6 cellular contexts compared by ENCODE assay signal in the genomic region with DNA sequence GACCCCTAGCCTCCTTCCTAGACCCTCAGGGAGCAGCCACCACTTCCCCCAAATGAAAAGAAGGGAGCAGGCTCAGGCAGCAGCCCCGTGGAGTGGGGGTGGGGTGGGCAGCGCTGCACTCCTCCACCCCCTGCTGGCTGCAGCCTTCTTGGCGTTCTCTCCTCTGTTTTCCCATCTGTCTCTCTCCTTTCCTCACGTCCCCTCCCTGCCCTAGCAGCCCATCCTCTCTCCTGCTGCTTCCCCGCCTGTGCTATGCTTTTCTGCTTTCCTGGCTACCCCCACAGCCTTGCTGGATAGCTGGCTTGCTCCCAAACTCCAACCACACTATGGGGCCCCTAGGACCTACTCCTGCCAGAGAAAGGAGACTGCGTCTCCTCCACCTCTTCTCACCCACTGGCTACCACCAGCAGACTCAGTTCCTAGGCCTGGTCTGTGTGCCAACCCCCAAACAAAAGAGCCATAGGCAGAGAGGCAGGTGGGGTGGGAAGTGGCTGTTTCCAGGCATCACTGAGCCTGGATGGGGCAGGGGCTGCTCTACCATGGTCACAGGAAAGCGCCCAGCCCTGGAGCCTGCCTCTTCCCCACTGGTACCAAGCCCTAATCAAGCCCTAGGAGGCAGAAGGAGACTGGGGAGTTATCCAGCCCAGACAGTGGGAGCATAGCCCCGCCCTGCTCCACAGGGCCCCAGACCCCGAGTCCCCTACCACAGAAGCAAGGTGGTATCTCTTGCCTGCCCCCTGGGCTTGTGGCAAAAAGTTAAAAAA. TPM values are rescaled to one million over a fixed set of nuclear protein-coding genes. Genes with fewer than 3 reads are reported as not detected.
DNase-seq lines count a peak whose midpoint lies in the region; ATAC-seq and TF ChIP-seq lines count a peak whose summit lies in the region.

No MANE protein-coding gene starts in this region.

- no peaks in the 10 kb centered on the region for H3K36me3 ChIP-seq in body of pancreas (replicated peaks in 1 of 2; ENCODE audit: insufficient read depth in 1 of 2, low read depth in 2 of 2)

- H3K27ac Mint-ChIP-seq in WTC11 (no peak overlapping the region), progenitor cell of endocrine pancreas (no peak overlapping the region)

- no peak overlapping the region; the same call in 1 of the 2 replicates for H3K4me3 Mint-ChIP-seq in WTC11
- H3K4me3 Mint-ChIP-seq in progenitor cell of endocrine pancreas (ENCODE audit: low read depth) = no peak overlapping the region

- no peak overlapping the region for H3K27ac ChIP-seq in body of pancreas

- H3K4me3 ChIP-seq in body of pancreas = no peak overlapping the region

- no peaks in the 10 kb centered on the region for H3K9me3 ChIP-seq in body of pancreas

- no peak for TF ChIP-seq POLR2A in body of pancreas (IDR thresholded peaks at IDR 0.05)

- ATAC-seq in WTC11 = peak; percentile 31
- no peak for ATAC-seq in body of pancreas

- H3K27me3 ChIP-seq in body of pancreas = no peaks in the 10 kb centered on the region

- no peaks in the 10 kb centered on the region for H3K36me3 Mint-ChIP-seq in WTC11
- H3K36me3 Mint-ChIP-seq in progenitor cell of endocrine pancreas (ENCODE audit: insufficient read depth) = no peaks in the 10 kb centered on the region

- H3K4me1 Mint-ChIP-seq in WTC11 = peaks cover 32% of the 10 kb centered on the region
- H3K4me1 Mint-ChIP-seq in progenitor cell of endocrine pancreas (ENCODE audit: low read depth) = peaks cover 8% of the 10 kb centered on the region

- intact Hi-C loops in body of pancreas (cut with DNase I) = loop anchor here (5.0 kb wide), 1 partner anchor 73 kb away; no protein-coding TSS in a partner anchor

- TF ChIP-seq CTCF in WTC11 (IDR thresholded peaks at IDR 0.05) (no peak), progenitor cell of endocrine pancreas (IDR thresholded peaks at IDR 0.05; ENCODE audit: unreplicated experiment) (peak; percentile 39), body of pancreas (IDR thresholded peaks at IDR 0.05) (peak in 1 of 7 experiments; percentile 24)

- no peaks in the 10 kb centered on the region for H3K9me3 Mint-ChIP-seq in WTC11
- no peaks in the 10 kb centered on the region for H3K9me3 Mint-ChIP-seq in progenitor cell of endocrine pancreas (ENCODE audit: low read depth)

- POLR2A ChIA-PET in WTC11 (lab: Charles Lee) = no interaction called here

- peaks cover 25% of the 10 kb centered on the region for H3K27me3 Mint-ChIP-seq in WTC11 (ENCODE audit: low read depth)
- peaks cover 52% of the 10 kb centered on the region for H3K27me3 Mint-ChIP-seq in progenitor cell of endocrine pancreas

- DNase-seq in HuH-7 (ENCODE audit: low spot score) (peak; percentile 74), WTC11 (ENCODE audit: low spot score) (peak; percentile 61), progenitor cell of endocrine pancreas (ENCODE audit: low spot score, unreplicated experiment) (no peak), body of pancreas (no peak), foreskin melanocyte (no peak)
- no peak for DNase-seq in activated CD8-positive, alpha-beta memory T cell treated with anti-CD3 and anti-CD28 coated beads for 24 hours

- CTCF ChIA-PET in WTC11 (lab: Charles Lee) = interaction anchor here (0.9 to 7.2 kb wide), 10 partner anchors 11 to 80 kb away, joined by 3 to 63 read pairs (median 4); a partner anchor contains a TSS

- 48 to 49% methylated on average over 9 of the region's 9 CpGs for WGBS in body of pancreas, 2 donors

- H3K4me1 ChIP-seq in body of pancreas = peaks cover 14% of the 10 kb centered on the region

TF ChIP-seq in WTC11, 78 proteins besides CTCF, POLR2A, EP300 and RAD21:
- TF ChIP-seq ZNF423 (CRISPR knock-in tag; IDR thresholded peaks at IDR 0.05) (peak; percentile 22; the same call in 1 of the 2 replicates), FOXJ3 (CRISPR knock-in tag; IDR thresholded peaks at IDR 0.05; ENCODE audit: borderline replicate concordance) (no peak), SP1 (CRISPR knock-in tag; conservative IDR thresholded peaks at IDR 0.05) (no peak; the same call in 1 of the 2 replicates), ZNF317 (CRISPR knock-in tag; IDR thresholded peaks at IDR 0.05; ENCODE audit: borderline replicate concordance, low read depth) (no peak)

RNA-seq across cellular contexts. Expression of a gene that starts 3.4 kb away (rescaled TPM):
- 1.0 to 3.5 TPM (median 1.9 TPM) in 3 replicates for total RNA-seq in WTC11 (2021)
- total RNA-seq in progenitor cell of endocrine pancreas = 1.0 and 3.2 TPM in 2 replicates
- total RNA-seq in body of pancreas = under 1 TPM; under 0.01 to 0.52 TPM

RNA-seq across cellular contexts. Expression of a gene that starts 3.8 kb away (rescaled TPM):
- not detected in 3 replicates for total RNA-seq in WTC11 (2021)
- total RNA-seq in progenitor cell of endocrine pancreas = 0.79 TPM in 1 of 2 replicates, not detected in the other
- total RNA-seq in body of pancreas = not detected

RNA-seq across cellular contexts. Expression of a gene that starts 13.9 kb away (rescaled TPM):
- total RNA-seq in WTC11 (2021) (1.4 to 1.8 TPM (median 1.8 TPM) in 3 replicates), progenitor cell of endocrine pancreas (0.07 and 0.11 TPM in 2 replicates), body of pancreas (10 to 100 TPM; 17.1 to 26.4 TPM)

RNA-seq across cellular contexts. Expression of a gene that starts 27.9 kb away (rescaled TPM):
- total RNA-seq in WTC11 (2021) (58.7 to 73.4 TPM (median 64.6 TPM) in 3 replicates), progenitor cell of endocrine pancreas (44.8 and 46.2 TPM in 2 replicates), body of pancreas (1 to 10 TPM; 3.3 to 5.7 TPM)

RNA-seq across cellular contexts. Expression of a gene that starts 31.1 kb away (rescaled TPM):
- 28.2 to 34.2 TPM (median 30.3 TPM) in 3 replicates for total RNA-seq in WTC11 (2021)
- total RNA-seq in progenitor cell of endocrine pancreas = 12.9 and 14.9 TPM in 2 replicates
- total RNA-seq in body of pancreas = 10 to 100 TPM in 1 of 2 donors, 1 to 10 TPM in 1; 8.8 to 22.4 TPM

Comparison
In these comparisons a context has a peak if more than half of its experiments do, and no peak if none do; other contexts are left out.
1. DNase-seq: peak in HuH-7 (single experiment) and WTC11 (single experiment); none in progenitor cell of endocrine pancreas (single experiment), activated CD8-positive, alpha-beta memory T cell treated with anti-CD3 and anti-CD28 coated beads for 24 hours (single experiment), body of pancreas (0 of 4) and foreskin melanocyte (single experiment).